In the genomic region with DNA sequence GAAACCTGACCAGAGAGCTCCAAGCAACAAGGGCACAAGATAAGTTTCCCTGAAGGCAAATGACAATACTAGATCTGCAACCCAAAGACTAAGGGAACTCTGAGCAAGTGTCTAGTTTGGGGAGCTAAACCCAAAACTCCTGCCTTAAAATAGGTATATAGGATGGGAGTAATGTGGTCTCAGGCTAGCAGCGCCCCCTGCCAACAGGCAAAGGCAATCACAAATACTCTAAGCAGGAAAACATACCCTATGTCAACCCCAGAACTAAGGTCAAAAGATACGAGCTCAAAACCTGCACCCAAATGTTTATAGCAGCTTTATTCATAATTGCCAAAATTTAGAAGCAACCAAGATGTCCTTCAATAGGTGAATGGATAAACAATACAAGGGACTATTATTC, we compare ENCODE assay signal across 8 cellular contexts.
DNase-seq lines count a peak whose midpoint lies in the region; ATAC-seq, FAIRE-seq and TF ChIP-seq lines count a peak whose summit lies in the region.

No MANE protein-coding gene starts in this region.

- no peaks in the 10 kb centered on the region for H3K36me3 ChIP-seq in Caco-2 (ENCODE audit: control insufficient read depth, insufficient read depth, low read length)

- FAIRE-seq in RCC 7860 (lab: Jason Lieb, UNC) = no peak

- no peaks in the 10 kb centered on the region for H3K27me3 ChIP-seq in Caco-2 (replicated peaks; ENCODE audit: control insufficient read depth, insufficient read depth, low read length)

- BruUV-seq in Caco-2 (replicated peaks; lab: Mats Ljungman, UMichigan) = no TSS peak

- TF ChIP-seq CTCF in Caco-2 (IDR thresholded peaks at IDR 0.05; ENCODE audit: insufficient read depth in 1 of 2, low read depth in 1 of 2, low read length in 1 of 2, severe bottlenecking in 1 of 2, unreplicated experiment in 1 of 2) (peak; percentile 61 to 65), WI38 (IDR thresholded peaks at IDR 0.05; ENCODE audit: low read depth, low read length) (peak; percentile 51)

- peak overlapping the region; percentile 26 for H3K27ac Mint-ChIP-seq in Caco-2 (ENCODE audit: unreplicated experiment)
- H3K27ac Mint-ChIP-seq in stimulated activated effector memory CD8-positive, alpha-beta T cell treated with anti-CD3 and anti-CD28 coated beads, Interleukin-12 subunit alpha, Interleukin-12 subunit beta, amount 100 ng/mL, for 72 hours = no peak overlapping the region

- H3K4me3 Mint-ChIP-seq in Caco-2 (ENCODE audit: unreplicated experiment) = no peak overlapping the region
- H3K4me3 Mint-ChIP-seq in stimulated activated effector memory CD8-positive, alpha-beta T cell treated with anti-CD3 and anti-CD28 coated beads, Interleukin-12 subunit alpha, Interleukin-12 subunit beta, amount 100 ng/mL, for 72 hours = no peak overlapping the region

- no peaks in the 10 kb centered on the region for H3K9me3 Mint-ChIP-seq in Caco-2 (ENCODE audit: unreplicated experiment)
- H3K9me3 Mint-ChIP-seq in stimulated activated effector memory CD8-positive, alpha-beta T cell treated with anti-CD3 and anti-CD28 coated beads, Interleukin-12 subunit alpha, Interleukin-12 subunit beta, amount 100 ng/mL, for 72 hours = no peaks in the 10 kb centered on the region

- POLR2A ChIA-PET in Caco-2 (lab: Charles Lee) = no interaction called here

- H3K4me1 Mint-ChIP-seq in Caco-2 (ENCODE audit: low read depth, unreplicated experiment) = peaks cover 15% of the 10 kb centered on the region
- no peaks in the 10 kb centered on the region for H3K4me1 Mint-ChIP-seq in stimulated activated effector memory CD8-positive, alpha-beta T cell treated with anti-CD3 and anti-CD28 coated beads, Interleukin-12 subunit alpha, Interleukin-12 subunit beta, amount 100 ng/mL, for 72 hours

- CTCF ChIA-PET in Caco-2 (lab: Charles Lee) = interaction anchor here (0.6 to 1.3 kb wide), 13 partner anchors 14 to 495 kb away, joined by 3 to 6 read pairs (median 4); a partner anchor contains a TSS

- DNase-seq in Caco-2 (peak in 1 of 2 experiments; percentile 50), HPDE6-E6E7 (ENCODE audit: extremely low spot score) (peak; percentile 3), left cardiac atrium (peak; percentile 18), NCI-H187 (lab: John Stamatoyannopoulos, UW) (no peak), RCC 7860 (ENCODE audit: low spot score) (no peak)
- DNase-seq in stimulated activated effector memory CD8-positive, alpha-beta T cell treated with anti-CD3 and anti-CD28 coated beads, Interleukin-12 subunit alpha, Interleukin-12 subunit beta, amount 100 ng/mL, for 72 hours (ENCODE audit: low spot score in 2 of 2) = no peak
- DNase-seq in activated CD4-positive, CD25-positive, alpha-beta regulatory T cell (lab: John Stamatoyannopoulos, UW) = no peak

- H3K4me3 ChIP-seq in Caco-2 (ENCODE audit: low read depth, low read length) (no peak overlapping the region), WI38 (ENCODE audit: low read depth, low read length) (no peak overlapping the region)

- peaks cover 5% of the 10 kb centered on the region; the same call in 1 of the 2 replicates for H3K4me1 ChIP-seq in Caco-2

- H3K27me3 Mint-ChIP-seq in Caco-2 (ENCODE audit: insufficient read depth, unreplicated experiment) = no peaks in the 10 kb centered on the region

- no peaks in the 10 kb centered on the region for H3K9me3 ChIP-seq in Caco-2

- peak; percentile 47 to 57 for ATAC-seq in left cardiac atrium
- peak; percentile 55 for ATAC-seq in stimulated activated effector memory CD8-positive, alpha-beta T cell treated with anti-CD3 and anti-CD28 coated beads, Interleukin-12 subunit alpha, Interleukin-12 subunit beta, amount 100 ng/mL, for 72 hours

- intact Hi-C loops in Caco-2 (cut with micrococcal nuclease; ENCODE audit: unreplicated experiment) (loop anchor here (1.0 to 2.0 kb wide), 2 partner anchors 180 to 517 kb away; no protein-coding TSS in a partner anchor), left cardiac atrium (cut with DNase I) (loop anchor here in 1 of 2 donors (10.0 kb wide), 1 partner anchor 179 kb away; no protein-coding TSS in a partner anchor)

- H3K36me3 Mint-ChIP-seq in Caco-2 (ENCODE audit: insufficient read depth, unreplicated experiment) = no peaks in the 10 kb centered on the region
- peaks cover 15% of the 10 kb centered on the region for H3K36me3 Mint-ChIP-seq in stimulated activated effector memory CD8-positive, alpha-beta T cell treated with anti-CD3 and anti-CD28 coated beads, Interleukin-12 subunit alpha, Interleukin-12 subunit beta, amount 100 ng/mL, for 72 hours

Comparison
In these comparisons a context has a peak if more than half of its experiments do, and no peak if none do; other contexts are left out.
1. DNase-seq: peak in HPDE6-E6E7 (single experiment) and left cardiac atrium (single experiment); none in stimulated activated effector memory CD8-positive, alpha-beta T cell treated with anti-CD3 and anti-CD28 coated beads, Interleukin-12 subunit alpha, Interleukin-12 subunit beta, amount 100 ng/mL, for 72 hours (0 of 2), activated CD4-positive, CD25-positive, alpha-beta regulatory T cell (0 of 4), NCI-H187 (0 of 2) and RCC 7860 (single experiment).